ENCODE assay signal across 9 cellular contexts in the genomic region with DNA sequence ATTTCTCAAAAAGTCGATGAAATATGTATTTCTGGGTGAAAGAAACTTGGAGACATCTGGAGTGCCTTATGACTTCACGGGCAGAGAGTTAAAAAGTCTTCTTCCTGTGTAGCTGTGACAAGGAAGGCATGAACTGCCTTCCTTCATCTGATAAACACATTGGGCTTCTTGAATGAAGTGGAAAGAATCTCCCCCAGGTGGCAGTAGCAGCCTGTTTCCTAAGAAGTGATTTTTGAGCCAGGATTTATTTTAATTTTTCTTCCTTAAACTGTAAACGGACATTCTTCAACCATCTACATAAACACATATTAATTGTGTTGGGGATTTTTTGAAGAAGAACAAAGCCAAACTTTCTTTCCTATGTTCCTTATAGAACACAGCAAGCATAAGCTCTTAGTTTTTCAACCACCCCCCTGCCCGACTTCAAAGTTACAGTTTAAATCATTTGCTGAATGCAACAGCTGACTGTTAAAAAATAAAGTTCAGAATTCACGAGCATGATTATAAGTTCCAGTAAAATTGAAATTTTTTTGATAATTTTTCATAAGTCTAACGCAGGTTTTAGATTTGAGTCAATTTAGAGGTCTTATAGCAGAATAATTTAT.
A peak's percentile ranks its signal among the peaks of the same experiment; 100 is the strongest.
DNase-seq lines count a peak whose midpoint lies in the region; ATAC-seq and TF ChIP-seq lines count a peak whose summit lies in the region.
"Had no signal": no experiment of that assay in that cellular context is flagged by ENCODE, and none has a peak within 500 bp of the region (broad histone marks: within the 10 kb centered on the region; RNA-seq: fewer than 3 reads in every experiment).

No MANE protein-coding gene starts in this region.

- no peaks in the 10 kb centered on the region for H3K9me3 ChIP-seq in HEK293 (ENCODE audit: control insufficient read depth, insufficient read depth, low read depth, low read length)

- no peaks in the 10 kb centered on the region for H3K9me3 Mint-ChIP-seq in stimulated activated effector memory CD8-positive, alpha-beta T cell treated with anti-CD3 and anti-CD28 coated beads, Interleukin-12 subunit alpha, Interleukin-12 subunit beta, amount 100 ng/mL, for 72 hours
- H3K9me3 Mint-ChIP-seq: natural killer cell had no signal

- CTCF ChIA-PET in HEK293 (lab: Yijun Ruan, JAX) = interaction anchor here (0.6 to 1.8 kb wide), 16 partner anchors 9 to 1173 kb away, joined by 3 to 14 read pairs (median 4); no protein-coding TSS in a partner anchor

- H3K4me1 ChIP-seq in HEK293 (ENCODE audit: control insufficient read depth, insufficient read depth, low read length) = no peaks in the 10 kb centered on the region

- H3K4me1 Mint-ChIP-seq in stimulated activated effector memory CD8-positive, alpha-beta T cell treated with anti-CD3 and anti-CD28 coated beads, Interleukin-12 subunit alpha, Interleukin-12 subunit beta, amount 100 ng/mL, for 72 hours = no peaks in the 10 kb centered on the region
- H3K4me1 Mint-ChIP-seq: natural killer cell had no signal

- POLR2A ChIA-PET in HEK293 (lab: Yijun Ruan, JAX) = interaction anchor here (0.6 kb wide), 1 partner anchor 17 kb away, joined by 3 read pairs; no protein-coding TSS in a partner anchor

- no peak overlapping the region for H3K4me3 Mint-ChIP-seq in stimulated activated effector memory CD8-positive, alpha-beta T cell treated with anti-CD3 and anti-CD28 coated beads, Interleukin-12 subunit alpha, Interleukin-12 subunit beta, amount 100 ng/mL, for 72 hours
- H3K4me3 Mint-ChIP-seq: natural killer cell had no signal

- H3K36me3 ChIP-seq in HEK293 (ENCODE audit: control insufficient read depth in 2 of 2, insufficient read depth in 1 of 2, low read length in 2 of 2) = no peaks in the 10 kb centered on the region

- no peak overlapping the region for H3K27ac ChIP-seq in HEK293 (ENCODE audit: extremely low read depth, low read depth, low read length)

- H3K27ac Mint-ChIP-seq in stimulated activated effector memory CD8-positive, alpha-beta T cell treated with anti-CD3 and anti-CD28 coated beads, Interleukin-12 subunit alpha, Interleukin-12 subunit beta, amount 100 ng/mL, for 72 hours = no peak overlapping the region
- H3K27ac Mint-ChIP-seq: natural killer cell had no signal

- no peak for TF ChIP-seq CTCF in HEK293 (tag by site-specific recombination; IDR thresholded peaks at IDR 0.05)
- TF ChIP-seq CTCF in WI38 (IDR thresholded peaks at IDR 0.05; ENCODE audit: low read depth, low read length) = peak; percentile 54

- peak; percentile 56 for ATAC-seq in stimulated activated effector memory CD8-positive, alpha-beta T cell treated with anti-CD3 and anti-CD28 coated beads, Interleukin-12 subunit alpha, Interleukin-12 subunit beta, amount 100 ng/mL, for 72 hours

- H3K36me3 Mint-ChIP-seq in stimulated activated effector memory CD8-positive, alpha-beta T cell treated with anti-CD3 and anti-CD28 coated beads, Interleukin-12 subunit alpha, Interleukin-12 subunit beta, amount 100 ng/mL, for 72 hours = no peaks in the 10 kb centered on the region
- H3K36me3 Mint-ChIP-seq: natural killer cell had no signal

- DNase-seq in ACHN (peak; percentile 68), ELR (ENCODE audit: low read depth) (peak; percentile 82), NAMALWA (ENCODE audit: low spot score) (peak; percentile 81), iPS DF 19.7 (ENCODE audit: low read depth, low spot score) (peak; percentile 35), NCI-H774 (lab: John Stamatoyannopoulos, UW) (no peak)
- DNase-seq in stimulated activated effector memory CD8-positive, alpha-beta T cell treated with anti-CD3 and anti-CD28 coated beads, Interleukin-12 subunit alpha, Interleukin-12 subunit beta, amount 100 ng/mL, for 72 hours (ENCODE audit: low spot score in 2 of 2) = no peak
- DNase-seq: natural killer cell had no signal

- H3K4me3 ChIP-seq in HEK293 (ENCODE audit: low read depth, low read length) (no peak overlapping the region), WI38 (ENCODE audit: low read depth, low read length) (no peak overlapping the region)

- in situ Hi-C loops in ACHN (cut with HindIII; ENCODE audit: low pct_ligation_motif_present, low pct_unique_long_range_greater_than_20kb, low sequenced_read_pairs) = no loop called here

TF ChIP-seq in HEK293, 187 proteins besides CTCF, POLR2A, EP300 and RAD21:
- TF ChIP-seq SCRT2 (tag by site-specific recombination; IDR thresholded peaks at IDR 0.05) (0 out of 2 replicates have a peak, but pooled peaks have one; percentile 13), ZNF302 (tag by site-specific recombination; IDR thresholded peaks at IDR 0.05; ENCODE audit: low read depth) (no peak), ZNF10 (tag by site-specific recombination; IDR thresholded peaks at IDR 0.05) (peak; percentile 87), ZNF114 (tag by site-specific recombination; IDR thresholded peaks at IDR 0.05) (no peak), ZNF654 (tag by site-specific recombination; IDR thresholded peaks at IDR 0.05; ENCODE audit: low read depth) (peak; percentile 46), ZNF274 (IDR thresholded peaks at IDR 0.05; ENCODE audit: low read length) (no peak), ZNF274 (tag by site-specific recombination; IDR thresholded peaks at IDR 0.05; ENCODE audit: borderline replicate concordance) (no peak), ZBTB8A (tag by site-specific recombination; IDR thresholded peaks at IDR 0.05) (no peak), ZNF626 (tag by site-specific recombination; IDR thresholded peaks at IDR 0.05) (no peak), ZNF600 (tag by site-specific recombination; IDR thresholded peaks at IDR 0.05) (no peak)
- TF ChIP-seq, protein P1, sequence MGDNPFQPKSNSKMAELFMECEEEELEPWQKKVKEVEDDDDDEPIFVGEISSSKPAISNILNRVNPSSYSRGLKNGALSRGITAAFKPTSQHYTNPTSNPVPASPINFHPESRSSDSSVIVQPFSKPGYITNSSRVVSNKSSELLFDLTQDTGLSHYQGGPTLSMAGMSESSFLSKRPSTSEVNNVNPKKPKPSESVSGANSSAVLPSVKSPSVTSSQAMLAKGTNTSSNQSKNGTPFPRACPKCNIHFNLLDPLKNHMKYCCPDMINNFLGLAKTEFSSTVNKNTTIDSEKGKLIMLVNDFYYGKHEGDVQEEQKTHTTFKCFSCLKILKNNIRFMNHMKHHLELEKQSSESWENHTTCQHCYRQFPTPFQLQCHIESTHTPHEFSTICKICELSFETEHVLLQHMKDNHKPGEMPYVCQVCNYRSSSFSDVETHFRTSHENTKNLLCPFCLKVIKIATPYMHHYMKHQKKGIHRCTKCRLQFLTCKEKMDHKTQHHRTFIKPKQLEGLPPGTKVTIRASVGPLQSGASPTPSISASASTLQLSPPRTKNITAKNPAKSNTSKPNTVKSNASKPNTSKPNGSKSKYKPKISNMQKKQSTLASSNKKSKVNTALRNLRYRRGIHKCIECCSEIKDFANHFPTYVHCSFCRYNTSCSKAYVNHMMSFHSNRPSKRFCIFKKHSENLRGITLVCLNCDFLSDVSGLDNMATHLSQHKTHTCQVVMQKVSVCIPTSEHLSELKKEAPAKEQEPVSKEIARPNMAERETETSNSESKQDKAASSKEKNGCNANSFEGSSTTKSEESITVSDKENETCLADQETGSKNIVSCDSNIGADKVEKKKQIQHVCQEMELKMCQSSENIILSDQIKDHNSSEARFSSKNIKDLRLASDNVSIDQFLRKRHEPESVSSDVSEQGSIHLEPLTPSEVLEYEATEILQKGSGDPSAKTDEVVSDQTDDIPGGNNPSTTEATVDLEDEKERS (tag by site-specific recombination; IDR thresholded peaks at IDR 0.05) = no peak
- TF ChIP-seq, protein P2, sequence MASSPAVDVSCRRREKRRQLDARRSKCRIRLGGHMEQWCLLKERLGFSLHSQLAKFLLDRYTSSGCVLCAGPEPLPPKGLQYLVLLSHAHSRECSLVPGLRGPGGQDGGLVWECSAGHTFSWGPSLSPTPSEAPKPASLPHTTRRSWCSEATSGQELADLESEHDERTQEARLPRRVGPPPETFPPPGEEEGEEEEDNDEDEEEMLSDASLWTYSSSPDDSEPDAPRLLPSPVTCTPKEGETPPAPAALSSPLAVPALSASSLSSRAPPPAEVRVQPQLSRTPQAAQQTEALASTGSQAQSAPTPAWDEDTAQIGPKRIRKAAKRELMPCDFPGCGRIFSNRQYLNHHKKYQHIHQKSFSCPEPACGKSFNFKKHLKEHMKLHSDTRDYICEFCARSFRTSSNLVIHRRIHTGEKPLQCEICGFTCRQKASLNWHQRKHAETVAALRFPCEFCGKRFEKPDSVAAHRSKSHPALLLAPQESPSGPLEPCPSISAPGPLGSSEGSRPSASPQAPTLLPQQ (tag by site-specific recombination; IDR thresholded peaks at IDR 0.05) = no peak

Comparison
In these comparisons a context has a peak if more than half of its experiments do, and no peak if none do; other contexts are left out.
1. DNase-seq: peak in ACHN (single experiment), ELR (single experiment), NAMALWA (single experiment) and iPS DF 19.7 (single experiment); none in stimulated activated effector memory CD8-positive, alpha-beta T cell treated with anti-CD3 and anti-CD28 coated beads, Interleukin-12 subunit alpha, Interleukin-12 subunit beta, amount 100 ng/mL, for 72 hours (0 of 2) and NCI-H774 (single experiment).